ENCODE assay signal across 11 cellular contexts in the genomic region with DNA sequence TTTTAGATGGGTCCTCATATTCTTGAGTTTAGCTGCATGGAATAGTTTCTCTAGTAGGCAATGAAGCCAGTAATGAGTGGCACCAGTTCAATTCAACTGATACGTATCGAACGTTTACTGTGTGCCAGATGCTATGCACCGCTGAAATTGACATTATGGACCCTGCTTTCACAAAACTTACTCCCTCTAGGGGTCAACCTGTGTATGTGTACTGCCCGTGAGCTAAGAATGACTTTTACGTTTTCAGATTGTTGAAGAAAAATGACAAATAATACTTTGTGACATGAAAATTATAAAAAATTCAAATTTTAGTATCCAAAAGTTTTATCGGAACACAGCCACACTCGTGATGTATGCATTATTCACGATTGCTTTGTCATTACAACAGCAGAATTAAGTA.
DNase-seq lines count a peak whose midpoint lies in the region; TF ChIP-seq lines count a peak whose summit lies in the region.
"Had no signal": no experiment of that assay in that cellular context is flagged by ENCODE, and none has a peak within 500 bp of the region (broad histone marks: within the 10 kb centered on the region; RNA-seq: fewer than 3 reads in every experiment).

No MANE protein-coding gene starts in this region.

- DNase-seq in DMS 273 (lab: John Stamatoyannopoulos, UW; ENCODE audit: unreplicated experiment) (peak; percentile 19), DMS 273 treated with DMSO at 0.1 percent for 48 hours (lab: John Stamatoyannopoulos, UW) (no peak), chondrocyte (ENCODE audit: low spot score) (no peak), neural crest cell (ENCODE audit: low read depth, low spot score) (no peak), caudate nucleus (lab: John Stamatoyannopoulos, UW) (no peak), retina (no peak)
- no peak for DNase-seq in activated naive CD4-positive, alpha-beta T cell treated with anti-CD3 and anti-CD28 coated beads, Interleukin-2, amount 10 ng/mL, durations not matched to agents 7 days and 5 days
- DNase-seq: activated naive CD4-positive, alpha-beta T cell treated with anti-CD3 and anti-CD28 coated beads for 36 hours; NCI-H2081 treated with DMSO at 0.1 percent for 48 hours; occipital lobe had no signal

- H3K27me3 Mint-ChIP-seq in chondrocyte (ENCODE audit: low read depth) = no peaks in the 10 kb centered on the region
- no peaks in the 10 kb centered on the region for H3K27me3 Mint-ChIP-seq in neural crest cell (ENCODE audit: low read depth)
- no peaks in the 10 kb centered on the region for H3K27me3 Mint-ChIP-seq in activated naive CD4-positive, alpha-beta T cell treated with anti-CD3 and anti-CD28 coated beads, Interleukin-2, amount 10 ng/mL, durations not matched to agents 7 days and 5 days

- H3K9me3 Mint-ChIP-seq in chondrocyte (ENCODE audit: low read depth) (no peaks in the 10 kb centered on the region), neural crest cell (no peaks in the 10 kb centered on the region)
- H3K9me3 Mint-ChIP-seq in activated naive CD4-positive, alpha-beta T cell treated with anti-CD3 and anti-CD28 coated beads, Interleukin-2, amount 10 ng/mL, durations not matched to agents 7 days and 5 days = no peaks in the 10 kb centered on the region
- H3K9me3 Mint-ChIP-seq: activated naive CD4-positive, alpha-beta T cell treated with anti-CD3 and anti-CD28 coated beads for 36 hours had no signal

- H3K27ac ChIP-seq in caudate nucleus (ENCODE audit: low read depth, low read length) = no peak overlapping the region

- peak; percentile 36; the same call in 1 of the 2 replicates for TF ChIP-seq CTCF in LNCAP (IDR thresholded peaks at IDR 0.05)
- TF ChIP-seq CTCF in chondrocyte (IDR thresholded peaks at IDR 0.05) = peak; percentile 72
- TF ChIP-seq CTCF in neural crest cell (conservative IDR thresholded peaks at IDR 0.05) = peak; percentile 65

- CTCF ChIA-PET in activated naive CD4-positive, alpha-beta T cell treated with anti-CD3 and anti-CD28 coated beads, Interleukin-2, amount 10 ng/mL, durations not matched to agents 7 days and 5 days (lab: Charles Lee) = interaction anchor here (1.2 to 2.3 kb wide), 4 partner anchors 9 to 17 kb away, joined by 3 to 9 read pairs (median 5); no protein-coding TSS in a partner anchor

- H3K4me3 Mint-ChIP-seq in chondrocyte (ENCODE audit: unreplicated experiment) = no peak overlapping the region
- no peak overlapping the region for H3K4me3 Mint-ChIP-seq in neural crest cell
- no peak overlapping the region for H3K4me3 Mint-ChIP-seq in activated naive CD4-positive, alpha-beta T cell treated with anti-CD3 and anti-CD28 coated beads, Interleukin-2, amount 10 ng/mL, durations not matched to agents 7 days and 5 days
- H3K4me3 Mint-ChIP-seq: activated naive CD4-positive, alpha-beta T cell treated with anti-CD3 and anti-CD28 coated beads for 36 hours had no signal

- H3K27ac Mint-ChIP-seq in chondrocyte (ENCODE audit: unreplicated experiment) (no peak overlapping the region), neural crest cell (ENCODE audit: unreplicated experiment) (no peak overlapping the region)
- H3K27ac Mint-ChIP-seq in activated naive CD4-positive, alpha-beta T cell treated with anti-CD3 and anti-CD28 coated beads, Interleukin-2, amount 10 ng/mL, durations not matched to agents 7 days and 5 days = no peak overlapping the region
- H3K27ac Mint-ChIP-seq: activated naive CD4-positive, alpha-beta T cell treated with anti-CD3 and anti-CD28 coated beads for 36 hours had no signal

- no peaks in the 10 kb centered on the region for H3K36me3 Mint-ChIP-seq in chondrocyte (ENCODE audit: low read depth)
- no peaks in the 10 kb centered on the region for H3K36me3 Mint-ChIP-seq in neural crest cell (ENCODE audit: low read depth)
- H3K36me3 Mint-ChIP-seq in activated naive CD4-positive, alpha-beta T cell treated with anti-CD3 and anti-CD28 coated beads, Interleukin-2, amount 10 ng/mL, durations not matched to agents 7 days and 5 days = no peaks in the 10 kb centered on the region

- H3K4me1 Mint-ChIP-seq in chondrocyte (ENCODE audit: low read depth) (peaks cover 11% of the 10 kb centered on the region), neural crest cell (no peaks in the 10 kb centered on the region)
- H3K4me1 Mint-ChIP-seq in activated naive CD4-positive, alpha-beta T cell treated with anti-CD3 and anti-CD28 coated beads, Interleukin-2, amount 10 ng/mL, durations not matched to agents 7 days and 5 days = peaks cover 8% of the 10 kb centered on the region
